9 cellular contexts compared by ENCODE assay signal in the genomic region with DNA sequence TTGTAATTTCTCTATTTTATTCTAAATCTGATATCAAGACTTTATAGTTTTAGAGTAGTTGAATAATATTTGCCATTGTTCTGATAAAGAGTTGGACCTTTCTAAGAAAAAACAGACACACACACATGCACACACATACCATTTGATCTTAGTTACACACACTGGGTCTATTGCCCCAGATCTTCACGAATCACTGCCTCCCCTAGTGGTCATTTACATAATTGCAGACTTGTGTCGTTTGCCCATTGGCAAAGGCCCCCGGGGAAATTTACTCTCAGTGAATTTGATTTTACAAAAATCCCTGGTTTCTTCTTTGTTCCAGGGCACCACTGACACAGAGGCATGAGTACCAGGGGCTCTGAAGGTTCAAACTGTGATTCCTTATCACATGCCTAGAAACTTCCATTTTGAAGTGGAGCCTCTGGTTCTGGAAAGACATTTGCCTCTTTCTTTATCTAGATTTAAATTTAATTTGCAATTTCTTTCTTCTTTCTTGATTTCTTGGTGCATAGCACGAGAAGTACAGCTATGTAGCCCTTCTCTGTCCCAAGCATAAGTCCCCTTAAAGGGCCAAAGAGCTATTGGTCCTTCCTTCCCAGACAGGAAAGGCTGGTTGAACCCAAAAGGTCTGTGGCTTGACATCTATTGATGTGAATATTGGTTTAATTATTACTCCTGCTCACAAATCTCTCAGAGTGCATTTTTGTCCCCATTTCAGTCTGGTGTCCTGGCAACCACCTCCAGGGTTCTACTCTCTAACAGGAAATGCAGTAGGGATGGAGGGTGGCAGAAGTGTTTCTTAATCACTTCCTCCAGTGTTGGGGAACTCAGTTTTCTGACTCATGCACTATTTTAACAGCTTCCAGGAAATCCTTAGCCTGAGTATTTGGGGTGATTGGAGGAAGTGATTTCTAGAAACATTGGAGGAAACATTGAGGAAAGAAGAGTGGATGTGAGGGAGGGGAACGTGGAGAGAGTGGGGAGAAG. TPM values are rescaled to one million over a fixed set of nuclear protein-coding genes. Genes with fewer than 3 reads are reported as not detected.
A peak's percentile ranks its signal among the peaks of the same experiment; 100 is the strongest.
DNase-seq lines count a peak whose midpoint lies in the region; ATAC-seq and TF ChIP-seq lines count a peak whose summit lies in the region.
"Had no signal": no experiment of that assay in that cellular context is flagged by ENCODE, and none has a peak within 500 bp of the region (broad histone marks: within the 10 kb centered on the region; RNA-seq: fewer than 3 reads in every experiment).

No MANE protein-coding gene starts in this region.

- H3K27me3 Mint-ChIP-seq in naive B cell: peaks cover 16 to 46% (median 30%) of the 10 kb centered on the region in 3 donors
- peaks cover 69% of the 10 kb centered on the region for H3K27me3 Mint-ChIP-seq in stimulated activated memory B cell treated with anti-CD40 and anti-IgM and Interleukin-4, amounts not matched to agents 10 μg/mL and 1 μg/mL and 100 μg/mL, for 72 hours
- H3K27me3 Mint-ChIP-seq in activated T-helper 2 cell treated with anti-CD3 and anti-CD28 coated beads, Interferon-gamma antibody, Interleukin-2, Interleukin-4, amounts not matched to agents 10 μg/mL and 5 μg/mL and 100 μg/mL, durations not matched to agents 14 hours and 24 hours and 36 hours (ENCODE audit: low read depth): peaks cover 16% of the 10 kb centered on the region

- no peaks in the 10 kb centered on the region for H3K36me3 Mint-ChIP-seq in naive B cell
- H3K36me3 Mint-ChIP-seq in stimulated activated memory B cell treated with anti-CD40 and anti-IgM and Interleukin-4, amounts not matched to agents 10 μg/mL and 1 μg/mL and 100 μg/mL, for 72 hours: no peaks in the 10 kb centered on the region
- no peaks in the 10 kb centered on the region for H3K36me3 Mint-ChIP-seq in activated T-helper 2 cell treated with anti-CD3 and anti-CD28 coated beads, Interferon-gamma antibody, Interleukin-2, Interleukin-4, amounts not matched to agents 10 μg/mL and 5 μg/mL and 100 μg/mL, durations not matched to agents 14 hours and 24 hours and 36 hours (ENCODE audit: low read depth)

- no peaks in the 10 kb centered on the region for H3K4me1 Mint-ChIP-seq in naive B cell
- no peaks in the 10 kb centered on the region for H3K4me1 Mint-ChIP-seq in stimulated activated memory B cell treated with anti-CD40 and anti-IgM and Interleukin-4, amounts not matched to agents 10 μg/mL and 1 μg/mL and 100 μg/mL, for 72 hours
- H3K4me1 Mint-ChIP-seq in activated T-helper 2 cell treated with anti-CD3 and anti-CD28 coated beads, Interferon-gamma antibody, Interleukin-2, Interleukin-4, amounts not matched to agents 10 μg/mL and 5 μg/mL and 100 μg/mL, durations not matched to agents 14 hours and 24 hours and 36 hours (ENCODE audit: low read depth): peaks cover 6% of the 10 kb centered on the region

- peak; percentile 51 for DNase-seq in CD1c-positive myeloid dendritic cell (ENCODE audit: extremely low spot score)
- DNase-seq in GM13977 (ENCODE audit: low spot score): peak; percentile 51
- peak; percentile 72 for DNase-seq in OCI-M1 (lab: John Stamatoyannopoulos, UW)
- peak; percentile 9 to 42 for DNase-seq in dermis microvascular lymphatic vessel endothelial cell (ENCODE audit: low read depth in 2 of 2)
- DNase-seq in naive B cell: peak; percentile 9
- DNase-seq in activated T-helper 2 cell treated with anti-CD3 and anti-CD28 coated beads, Interferon-gamma antibody, Interleukin-2, Interleukin-4, amounts not matched to agents 10 μg/mL and 5 μg/mL and 100 μg/mL, durations not matched to agents 14 hours and 24 hours and 36 hours (ENCODE audit: low spot score): no peak

- ATAC-seq in naive B cell (ENCODE audit: low read depth in 2 of 2): no peak
- ATAC-seq in GM19397 (IDR thresholded peaks at IDR 0.05; ENCODE audit: unreplicated experiment): no peak
- no peak for ATAC-seq in stimulated activated memory B cell treated with anti-CD40 and anti-IgM and Interleukin-4, amounts not matched to agents 10 μg/mL and 1 μg/mL and 100 μg/mL, for 72 hours

- peak; percentile 76 for TF ChIP-seq CTCF in GM13977 (IDR thresholded peaks at IDR 0.05; ENCODE audit: extremely low read depth, insufficient read depth, missing control alignments)

- H3K27ac Mint-ChIP-seq in naive B cell: peak overlapping the region in 2 of 6 donors; percentile 21 to 32
- no peak overlapping the region for H3K27ac Mint-ChIP-seq in stimulated activated memory B cell treated with anti-CD40 and anti-IgM and Interleukin-4, amounts not matched to agents 10 μg/mL and 1 μg/mL and 100 μg/mL, for 72 hours
- H3K27ac Mint-ChIP-seq in activated T-helper 2 cell treated with anti-CD3 and anti-CD28 coated beads, Interferon-gamma antibody, Interleukin-2, Interleukin-4, amounts not matched to agents 10 μg/mL and 5 μg/mL and 100 μg/mL, durations not matched to agents 14 hours and 24 hours and 36 hours: no peak overlapping the region
- H3K27ac Mint-ChIP-seq: T-helper 1 cell treated with Interleukin-12 subunit alpha and Interleukin-12 subunit beta and Interleukin-4 antibody, amounts not matched to agents 30 μg/mL and 1 μg/mL, for 36 hours had no signal

- in situ Hi-C loops in GM13977 (cut with MboI; ENCODE audit: low pct_unique_long_range_greater_than_20kb, low sequenced_read_pairs, unreplicated experiment): no loop called here

- peak overlapping the region in 1 of 8 donors; percentile 53 for H3K4me3 Mint-ChIP-seq in naive B cell
- no peak overlapping the region for H3K4me3 Mint-ChIP-seq in stimulated activated memory B cell treated with anti-CD40 and anti-IgM and Interleukin-4, amounts not matched to agents 10 μg/mL and 1 μg/mL and 100 μg/mL, for 72 hours
- H3K4me3 Mint-ChIP-seq in activated T-helper 2 cell treated with anti-CD3 and anti-CD28 coated beads, Interferon-gamma antibody, Interleukin-2, Interleukin-4, amounts not matched to agents 10 μg/mL and 5 μg/mL and 100 μg/mL, durations not matched to agents 14 hours and 24 hours and 36 hours (ENCODE audit: low read depth): no peak overlapping the region
- H3K4me3 Mint-ChIP-seq: T-helper 1 cell treated with Interleukin-12 subunit alpha and Interleukin-12 subunit beta and Interleukin-4 antibody, amounts not matched to agents 30 μg/mL and 1 μg/mL, for 36 hours had no signal

- peaks cover 0 to 3% (median 0%) of the 10 kb centered on the region in 7 donors for H3K9me3 Mint-ChIP-seq in naive B cell
- H3K9me3 Mint-ChIP-seq in stimulated activated memory B cell treated with anti-CD40 and anti-IgM and Interleukin-4, amounts not matched to agents 10 μg/mL and 1 μg/mL and 100 μg/mL, for 72 hours: no peaks in the 10 kb centered on the region
- no peaks in the 10 kb centered on the region for H3K9me3 Mint-ChIP-seq in activated T-helper 2 cell treated with anti-CD3 and anti-CD28 coated beads, Interferon-gamma antibody, Interleukin-2, Interleukin-4, amounts not matched to agents 10 μg/mL and 5 μg/mL and 100 μg/mL, durations not matched to agents 14 hours and 24 hours and 36 hours
- H3K9me3 Mint-ChIP-seq: T-helper 1 cell treated with Interleukin-12 subunit alpha and Interleukin-12 subunit beta and Interleukin-4 antibody, amounts not matched to agents 30 μg/mL and 1 μg/mL, for 36 hours had no signal

- intact Hi-C loops in activated T-helper 2 cell treated with anti-CD3 and anti-CD28 coated beads, Interferon-gamma antibody, Interleukin-2, Interleukin-4, amounts not matched to agents 10 μg/mL and 5 μg/mL and 100 μg/mL, durations not matched to agents 14 hours and 24 hours and 36 hours (cut with micrococcal nuclease): loop anchor here (2.0 kb wide), 1 partner anchor 25 kb away; no protein-coding TSS in a partner anchor

RNA-seq across cellular contexts. Expression of a gene that starts 32.4 kb away (rescaled TPM):
- total RNA-seq in dermis microvascular lymphatic vessel endothelial cell: not detected in 2 replicates
- polyA plus RNA-seq in naive B cell (ENCODE audit: low read depth in 6 of 6): not detected
- total RNA-seq in activated T-helper 2 cell treated with anti-CD3 and anti-CD28 coated beads, Interferon-gamma antibody, Interleukin-2, Interleukin-4, amounts not matched to agents 10 μg/mL and 5 μg/mL and 100 μg/mL, durations not matched to agents 14 hours and 24 hours and 36 hours: not detected in 2 replicates
